Comparison of ENCODE assay signal across 16 cellular contexts in genomic region chr1:20663365-20663764, GRCh38. TPM values are rescaled to one million over a fixed set of nuclear protein-coding genes. Genes with fewer than 3 reads are reported as not detected.
A peak's percentile ranks its signal among the peaks of the same experiment; 100 is the strongest.
DNase-seq lines count a peak whose midpoint lies in the region; ATAC-seq and TF ChIP-seq lines count a peak whose summit lies in the region.
"Had no signal": no experiment of that assay in that cellular context is flagged by ENCODE, and none has a peak within 500 bp of the region (broad histone marks: within the 10 kb centered on the region; RNA-seq: fewer than 3 reads in every experiment).

No MANE protein-coding gene starts in this region.

- peak; percentile 21; the same call in 1 of the 2 replicates for TF ChIP-seq CTCF in OCI-LY1 (IDR thresholded peaks at IDR 0.05; ENCODE audit: low read length)
- TF ChIP-seq CTCF in endodermal cell (conservative IDR thresholded peaks at IDR 0.05): peak; percentile 22
- no peak for TF ChIP-seq CTCF in spleen (IDR thresholded peaks at IDR 0.05 in 8 of 11, conservative IDR thresholded peaks at IDR 0.05 in 3 of 11)

- H3F3A ChIP-seq in OCI-LY1 (ENCODE audit: insufficient read depth, low read length): no peaks in the 10 kb centered on the region

- H3K27me3 ChIP-seq in OCI-LY1 (ENCODE audit: insufficient read depth, low read length) (no peaks in the 10 kb centered on the region), endodermal cell (ENCODE audit: control insufficient read depth, insufficient read depth, low read length, poor library complexity, severe bottlenecking) (no peaks in the 10 kb centered on the region), spleen (replicated peaks in 1 of 7) (no peaks in the 10 kb centered on the region)
- H3K27me3 ChIP-seq: esophagus muscularis mucosa, heart left ventricle, testis had no signal

- H3K9ac ChIP-seq in OCI-LY1 (ENCODE audit: low read length) (no peak overlapping the region), endodermal cell (ENCODE audit: extremely low read depth, low read length, poor library complexity, severe bottlenecking) (no peak overlapping the region)

- H3K79me2 ChIP-seq in OCI-LY1 (ENCODE audit: insufficient read depth, low read length): peaks cover 26% of the 10 kb centered on the region

- no peak overlapping the region for H3K27ac ChIP-seq in OCI-LY1 (ENCODE audit: low read depth, low read length, poor library complexity, severe bottlenecking)
- H3K27ac ChIP-seq in endodermal cell (ENCODE audit: low read depth, low read length): no peak overlapping the region
- peak overlapping the region in 7 of 8 donors; percentile 55 to 92 (median 88) for H3K27ac ChIP-seq in spleen
- H3K27ac ChIP-seq: esophagus muscularis mucosa, prostate gland, testis had no signal

- no peak overlapping the region for H3K4me2 ChIP-seq in OCI-LY1 (ENCODE audit: low read length)

- TF ChIP-seq POLR2A in spleen (IDR thresholded peaks at IDR 0.05): no peak

- WGBS in endodermal cell (ENCODE audit: insufficient coverage in 1 of 2, insufficient read length in 1 of 2), 2 experiments: 79% methylated on average over 1 of the region's 1 CpG; no CpG with 5 or more reads in 1 of the 2 experiments
- WGBS in spleen, 5 donors: 72 to 91% (median 83%) methylated on average over 1 of the region's 1 CpG

- H3K4me1 Mint-ChIP-seq in activated T-cell treated with anti-CD3 and anti-CD28 coated beads, Interleukin-2, amount 50 U/mL, for 72 hours (ENCODE audit: low read depth): peaks cover 40% of the 10 kb centered on the region
- H3K4me1 Mint-ChIP-seq in endodermal cell: peaks cover 24% of the 10 kb centered on the region

- no peaks in the 10 kb centered on the region for H4K20me1 ChIP-seq in OCI-LY1 (ENCODE audit: insufficient read depth, low read length)

- peaks cover 15% of the 10 kb centered on the region; the same call in 1 of the 2 replicates for H3K36me3 ChIP-seq in OCI-LY1 (ENCODE audit: insufficient read depth, low read length)
- H3K36me3 ChIP-seq in endodermal cell (ENCODE audit: control insufficient read depth, insufficient read depth, low read length): peaks cover 12% of the 10 kb centered on the region
- peaks cover 0 to 30% (median 1%) of the 10 kb centered on the region in 6 donors for H3K36me3 ChIP-seq in spleen
- H3K36me3 ChIP-seq: prostate gland had no signal

- DNase-seq in activated T-cell treated with anti-CD3 and anti-CD28 coated beads, Interleukin-2, amount 50 U/mL, for 72 hours: no peak
- no peak for DNase-seq in activated T-cell treated with anti-CD3 and anti-CD28 coated beads, Interleukin-2, amount 50 U/mL, for 1 hour
- DNase-seq in endodermal cell (peak; percentile 53), spleen (no peak), GF-D8 (lab: John Stamatoyannopoulos, UW) (no peak), Right ventricle myocardium inferior (ENCODE audit: missing footprints) (no peak), ACHN (no peak)
- DNase-seq: activated CD4-positive, alpha-beta T cell treated with anti-CD3 and anti-CD28 coated beads for 48 hours; Calu3; heart left ventricle; T-helper 9 cell; testis had no signal

- in situ Hi-C loops in ACHN (cut with HindIII; ENCODE audit: low pct_ligation_motif_present, low pct_unique_long_range_greater_than_20kb, low sequenced_read_pairs): no loop called here

- no peak overlapping the region for H3K27ac Mint-ChIP-seq in activated T-cell treated with anti-CD3 and anti-CD28 coated beads, Interleukin-2, amount 50 U/mL, for 72 hours
- H3K27ac Mint-ChIP-seq in endodermal cell: no peak overlapping the region

- intact Hi-C loops in spleen (cut with DNase I; ENCODE audit: low total_unique reads): no loop called here
- intact Hi-C loops in Right ventricle myocardium inferior (cut with DNase I): no loop called here

- H3K4me1 ChIP-seq in OCI-LY1 (ENCODE audit: insufficient read depth, low read length, severe bottlenecking) (peaks cover 30% of the 10 kb centered on the region), endodermal cell (ENCODE audit: control insufficient read depth, insufficient read depth, low read length) (no peaks in the 10 kb centered on the region), spleen (peaks cover 26 to 85% (median 55%) of the 10 kb centered on the region in 6 donors)
- H3K4me1 ChIP-seq: prostate gland had no signal

- H3K9me3 Mint-ChIP-seq in activated T-cell treated with anti-CD3 and anti-CD28 coated beads, Interleukin-2, amount 50 U/mL, for 72 hours: peaks cover 0 to 3% of the 10 kb centered on the region in 2 donors
- peaks cover 1% of the 10 kb centered on the region for H3K9me3 Mint-ChIP-seq in endodermal cell

- H3K4me3 Mint-ChIP-seq in activated T-cell treated with anti-CD3 and anti-CD28 coated beads, Interleukin-2, amount 50 U/mL, for 72 hours: peak overlapping the region; percentile 38 to 99
- H3K4me3 Mint-ChIP-seq in endodermal cell: no peak overlapping the region

- peaks cover 5 to 11% of the 10 kb centered on the region in 2 donors for H3K36me3 Mint-ChIP-seq in activated T-cell treated with anti-CD3 and anti-CD28 coated beads, Interleukin-2, amount 50 U/mL, for 72 hours (ENCODE audit: insufficient read depth in 2 of 2)
- H3K36me3 Mint-ChIP-seq in endodermal cell (ENCODE audit: low read depth): peaks cover 11% of the 10 kb centered on the region

- H3K4me3 ChIP-seq in OCI-LY1 (ENCODE audit: low read depth, low read length, poor library complexity, severe bottlenecking) (no peak overlapping the region), endodermal cell (ENCODE audit: low read length) (no peak overlapping the region), spleen (no peak overlapping the region)
- H3K4me3 ChIP-seq: esophagus muscularis mucosa, heart left ventricle, mucosa of descending colon, prostate gland, testis had no signal

- no peak overlapping the region for H2AFZ ChIP-seq in OCI-LY1 (ENCODE audit: low read length)

- H3K9me2 ChIP-seq in OCI-LY1 (ENCODE audit: low read depth, low read length): no peaks in the 10 kb centered on the region

- no peak for ATAC-seq in activated T-cell treated with anti-CD3 and anti-CD28 coated beads, Interleukin-2, amount 50 U/mL, for 72 hours (replicated peaks in 1 of 2)
- no peak for ATAC-seq in Right ventricle myocardium inferior
- ATAC-seq: heart left ventricle, mucosa of descending colon had no signal

- no peaks in the 10 kb centered on the region for H3K27me3 Mint-ChIP-seq in activated T-cell treated with anti-CD3 and anti-CD28 coated beads, Interleukin-2, amount 50 U/mL, for 72 hours (ENCODE audit: low read depth)
- no peaks in the 10 kb centered on the region for H3K27me3 Mint-ChIP-seq in endodermal cell (ENCODE audit: insufficient read depth)

- no peaks in the 10 kb centered on the region for H3K9me3 ChIP-seq in OCI-LY1 (ENCODE audit: low read length)
- no peaks in the 10 kb centered on the region for H3K9me3 ChIP-seq in endodermal cell (ENCODE audit: control insufficient read depth, low read length)
- H3K9me3 ChIP-seq in spleen: no peaks in the 10 kb centered on the region
- H3K9me3 ChIP-seq: esophagus muscularis mucosa, heart left ventricle, mucosa of descending colon, prostate gland, testis had no signal

RNA-seq across cellular contexts. Expression of gene DDOST, which starts 2.2 kb away (rescaled TPM):
- total RNA-seq in activated T-cell treated with anti-CD3 and anti-CD28 coated beads, Interleukin-2, amount 50 U/mL, for 72 hours: 100 to 1,000 TPM; 159 to 175 TPM
- total RNA-seq in endodermal cell (100 to 1,000 TPM; 252 to 280 TPM), spleen (100 to 1,000 TPM; 121 to 194 (median 163) TPM), Right ventricle myocardium inferior (150 TPM)
- 170 TPM for polyA plus RNA-seq in endodermal cell (2013, experiment 1 of 2)
- polyA plus RNA-seq in endodermal cell (2013, experiment 2 of 2): 153 TPM
- polyA plus RNA-seq in spleen: 100 to 1,000 TPM; 107 to 139 (median 114) TPM

RNA-seq across cellular contexts. Expression of gene PINK1, which starts 30.1 kb away (rescaled TPM):
- 1 to 10 TPM; 8.3 to 9.0 TPM for total RNA-seq in activated T-cell treated with anti-CD3 and anti-CD28 coated beads, Interleukin-2, amount 50 U/mL, for 72 hours
- total RNA-seq in endodermal cell (10 to 100 TPM; 26.3 to 27.7 TPM), spleen (10 to 100 TPM; 34.3 to 73.4 (median 52.9) TPM), Right ventricle myocardium inferior (288 TPM)
- polyA plus RNA-seq in endodermal cell (2013, experiment 1 of 2): 20.5 TPM
- polyA plus RNA-seq in endodermal cell (2013, experiment 2 of 2): 20.2 TPM
- polyA plus RNA-seq in spleen: 10 to 100 TPM; 20.3 to 42.8 (median 23.3) TPM

RNA-seq across cellular contexts. Expression of gene KIF17, which starts 54.4 kb away (rescaled TPM):
- not detected for total RNA-seq in activated T-cell treated with anti-CD3 and anti-CD28 coated beads, Interleukin-2, amount 50 U/mL, for 72 hours
- total RNA-seq in endodermal cell (1 to 10 TPM; 4.2 to 8.0 TPM), spleen (10 to 100 TPM; 15.4 to 82.2 (median 57.6) TPM), Right ventricle myocardium inferior (6.0 TPM)
- polyA plus RNA-seq in endodermal cell (2013, experiment 1 of 2): 7.4 TPM
- 5.7 TPM for polyA plus RNA-seq in endodermal cell (2013, experiment 2 of 2)
- polyA plus RNA-seq in spleen: 10 to 100 TPM in 1 of 3 donors, 1 to 10 TPM in 2; 8.3 to 41.4 (median 8.7) TPM
- total RNA-seq: Calu3 had no signal

Comparison
In these comparisons a context has a peak if more than half of its experiments do, and no peak if none do; other contexts are left out.
1. H3K27ac ChIP-seq: peak in spleen (7 of 8); none in OCI-LY1 (single experiment) and endodermal cell (single experiment).
2. CTCF ChIP-seq: peak in OCI-LY1 (single experiment) and endodermal cell (single experiment); none in spleen (0 of 11).